In genomic region chr1:68141801-68142440, GRCh38 we compare ENCODE assay signal across 10 cellular contexts.
A peak's percentile ranks its signal among the peaks of the same experiment; 100 is the strongest.
DNase-seq lines count a peak whose midpoint lies in the region; ATAC-seq, FAIRE-seq and TF ChIP-seq lines count a peak whose summit lies in the region.
"Had no signal": no experiment of that assay in that cellular context is flagged by ENCODE, and none has a peak within 500 bp of the region (broad histone marks: within the 10 kb centered on the region; RNA-seq: fewer than 3 reads in every experiment).

No MANE protein-coding gene starts in this region.

- H3K27ac ChIP-seq in right cardiac atrium (ENCODE audit: low read length) (peak overlapping the region; percentile 91), neural progenitor cell (no peak overlapping the region)

- TF ChIP-seq CTCF in bronchial epithelial cell (IDR thresholded peaks at IDR 0.05; ENCODE audit: insufficient read depth, low read length, severe bottlenecking) (no peak), neural progenitor cell (IDR thresholded peaks at IDR 0.05) (no peak)

- H3K79me2 ChIP-seq in neural progenitor cell (ENCODE audit: low read depth) = no peaks in the 10 kb centered on the region

- peaks cover 22% of the 10 kb centered on the region for H3F3A ChIP-seq in neural progenitor cell (ENCODE audit: low read depth)

- peak overlapping the region; percentile 41 for H3K4me2 ChIP-seq in neural progenitor cell

- H3K4me1 ChIP-seq in right cardiac atrium (ENCODE audit: control insufficient read depth, insufficient read depth, low read length) = peaks cover 7% of the 10 kb centered on the region
- peaks cover 16% of the 10 kb centered on the region for H3K4me1 ChIP-seq in neural progenitor cell

- intact Hi-C loops in right cardiac atrium (cut with DNase I) = loop anchor here in 2 of 4 donors (10.0 kb wide), 2 partner anchors 73 to 93 kb away; partner anchors contain the start of gene WLS (in 1 of the 2)

- H3K36me3 ChIP-seq in bronchial epithelial cell (ENCODE audit: control insufficient read depth, insufficient read depth, low read length) (peaks cover 6% of the 10 kb centered on the region), neural progenitor cell (no peaks in the 10 kb centered on the region)

- peaks cover 72% of the 10 kb centered on the region for H3K4me1 Mint-ChIP-seq in neural progenitor cell
- H3K4me1 Mint-ChIP-seq: activated CD4-positive, alpha-beta T cell treated with anti-CD3 and anti-CD28 coated beads for 36 hours had no signal

- no peak overlapping the region for H3K9ac ChIP-seq in neural progenitor cell

- 50% methylated on average over 10 of the region's 10 CpGs for WGBS in right cardiac atrium

- DNase-seq in bronchial epithelial cell (ENCODE audit: low read depth) (peak; percentile 14), right cardiac atrium (peak in 1 of 3 donors; percentile 47), neural progenitor cell (ENCODE audit: low spot score) (no peak), urothelium cell line (ENCODE audit: low spot score) (peak; percentile 52), NCI-H146 treated with DMSO at 0.1 percent for 48 hours (lab: John Stamatoyannopoulos, UW; ENCODE audit: unreplicated experiment) (no peak), superior temporal gyrus (ENCODE audit: extremely low spot score) (no peak), NCI-H1417 treated with DMSO at 0.1 percent for 48 hours (lab: John Stamatoyannopoulos, UW) (no peak)
- DNase-seq: activated CD4-positive, alpha-beta T cell treated with anti-CD3 and anti-CD28 coated beads for 36 hours; CD8-positive, alpha-beta T cell; central memory CD4-positive, alpha-beta T cell had no signal

- H4K20me1 ChIP-seq in neural progenitor cell (ENCODE audit: low read depth) = peaks cover 29% of the 10 kb centered on the region

- H3K9me3 Mint-ChIP-seq in neural progenitor cell = no peaks in the 10 kb centered on the region
- H3K9me3 Mint-ChIP-seq: CD8-positive, alpha-beta T cell had no signal

- H3K9me3 ChIP-seq in right cardiac atrium (ENCODE audit: control insufficient read depth, low read length) (no peaks in the 10 kb centered on the region), neural progenitor cell (ENCODE audit: low read depth) (no peaks in the 10 kb centered on the region)

- H3K27me3 ChIP-seq in bronchial epithelial cell (ENCODE audit: control insufficient read depth, insufficient read depth, low read length) = no peaks in the 10 kb centered on the region
- no peaks in the 10 kb centered on the region for H3K27me3 ChIP-seq in right cardiac atrium (ENCODE audit: control insufficient read depth, insufficient read depth)
- no peaks in the 10 kb centered on the region for H3K27me3 ChIP-seq in neural progenitor cell

- H3K4me3 Mint-ChIP-seq in neural progenitor cell = peak overlapping the region; percentile 60
- H3K4me3 Mint-ChIP-seq: activated CD4-positive, alpha-beta T cell treated with anti-CD3 and anti-CD28 coated beads for 36 hours; CD8-positive, alpha-beta T cell had no signal

- peak overlapping the region; percentile 98 for H3K27ac Mint-ChIP-seq in neural progenitor cell
- H3K27ac Mint-ChIP-seq: activated CD4-positive, alpha-beta T cell treated with anti-CD3 and anti-CD28 coated beads for 36 hours; CD8-positive, alpha-beta T cell had no signal

- no peak for FAIRE-seq in bronchial epithelial cell (lab: Jason Lieb, UNC)
- peak; percentile 35 for FAIRE-seq in urothelium cell line (lab: Jason Lieb, UNC)

- H3K27me3 Mint-ChIP-seq in neural progenitor cell (ENCODE audit: insufficient read depth, low read depth) = peaks cover 9% of the 10 kb centered on the region

- H3K4me3 ChIP-seq in bronchial epithelial cell (ENCODE audit: low read depth, low read length) (no peak overlapping the region), right cardiac atrium (ENCODE audit: low read length) (no peak overlapping the region), neural progenitor cell (no peak overlapping the region)

- H3K36me3 Mint-ChIP-seq in neural progenitor cell = peaks cover 54% of the 10 kb centered on the region
- H3K36me3 Mint-ChIP-seq: CD8-positive, alpha-beta T cell had no signal

- H2AFZ ChIP-seq in neural progenitor cell (replicated peaks) = no peak overlapping the region

- peak in 1 of 2 donors; percentile 20 for ATAC-seq in right cardiac atrium
- ATAC-seq: activated CD4-positive, alpha-beta T cell treated with anti-CD3 and anti-CD28 coated beads for 36 hours; CD8-positive, alpha-beta T cell had no signal

Comparison
In these comparisons a context has a peak if more than half of its experiments do, and no peak if none do; other contexts are left out.
1. DNase-seq: peak in bronchial epithelial cell (single experiment) and urothelium cell line (single experiment); none in neural progenitor cell (single experiment), NCI-H146 treated with DMSO at 0.1 percent for 48 hours (single experiment), superior temporal gyrus (single experiment) and NCI-H1417 treated with DMSO at 0.1 percent for 48 hours (single experiment).